In genomic region chr1:115507256-115507589, GRCh38 we compare ENCODE assay signal across 8 cellular contexts.
DNase-seq lines count a peak whose midpoint lies in the region; ATAC-seq and TF ChIP-seq lines count a peak whose summit lies in the region.

No MANE protein-coding gene starts in this region.

- DNase-seq in GM10266 (ENCODE audit: extremely low spot score) (no peak), NCI-H2227 treated with DMSO at 0.1 percent for 48 hours (lab: John Stamatoyannopoulos, UW) (peak; percentile 9), endodermal cell (peak; percentile 78), neural progenitor cell (ENCODE audit: low spot score) (peak; percentile 64)
- DNase-seq in stimulated activated CD4-positive, alpha-beta T cell treated with anti-CD3 and anti-CD28 coated beads, Interleukin-4, amount 100 ng/mL, for 1 hour, result no peak
- no peak for DNase-seq in stimulated activated CD4-positive, alpha-beta T cell treated with anti-CD3 and anti-CD28 coated beads, Interleukin-1b, Interleukin-23, amount 100 ng/mL, for 48 hours
- no peak for DNase-seq in activated naive CD4-positive, alpha-beta T cell treated with Interleukin-2 at 50 U/mL for 16 hours

- H3K9me3 Mint-ChIP-seq in endodermal cell (peaks cover 4% of the 10 kb centered on the region), neural progenitor cell (peaks cover 3% of the 10 kb centered on the region)

- H3K36me3 Mint-ChIP-seq in endodermal cell (ENCODE audit: low read depth), result peaks cover 3% of the 10 kb centered on the region
- no peaks in the 10 kb centered on the region for H3K36me3 Mint-ChIP-seq in neural progenitor cell

- H3K9ac ChIP-seq in endodermal cell (ENCODE audit: extremely low read depth, low read length, poor library complexity, severe bottlenecking) (no peak overlapping the region), neural progenitor cell (no peak overlapping the region)

- H3K4me3 Mint-ChIP-seq in endodermal cell, result no peak overlapping the region
- no peak overlapping the region for H3K4me3 Mint-ChIP-seq in neural progenitor cell

- H3K9me3 ChIP-seq in endodermal cell (ENCODE audit: control insufficient read depth, low read length) (peaks cover 20% of the 10 kb centered on the region), neural progenitor cell (ENCODE audit: low read depth) (no peaks in the 10 kb centered on the region)

- peak overlapping the region; percentile 83 for H2AFZ ChIP-seq in neural progenitor cell (replicated peaks)

- WGBS in endodermal cell (ENCODE audit: insufficient coverage in 1 of 2, insufficient read length in 1 of 2), 2 experiments, result 68 to 70% methylated on average over 3 to 4 of the region's 4 CpGs

- H3K4me1 ChIP-seq in endodermal cell (ENCODE audit: control insufficient read depth, insufficient read depth, low read length) (peaks cover 4% of the 10 kb centered on the region), neural progenitor cell (no peaks in the 10 kb centered on the region)

- no peaks in the 10 kb centered on the region for H3K27me3 Mint-ChIP-seq in endodermal cell (ENCODE audit: insufficient read depth)
- no peaks in the 10 kb centered on the region for H3K27me3 Mint-ChIP-seq in neural progenitor cell (ENCODE audit: insufficient read depth, low read depth)

- no peaks in the 10 kb centered on the region for H4K20me1 ChIP-seq in neural progenitor cell (ENCODE audit: low read depth)

- H3K27ac ChIP-seq in endodermal cell (ENCODE audit: low read depth, low read length), result no peak overlapping the region
- no peak overlapping the region for H3K27ac ChIP-seq in neural progenitor cell

- no peak for ATAC-seq in HG03378 (IDR thresholded peaks at IDR 0.05; ENCODE audit: unreplicated experiment)

- H3K27ac Mint-ChIP-seq in endodermal cell (no peak overlapping the region), neural progenitor cell (no peak overlapping the region)

- H3K4me1 Mint-ChIP-seq in endodermal cell, result peaks cover 12% of the 10 kb centered on the region
- H3K4me1 Mint-ChIP-seq in neural progenitor cell, result no peaks in the 10 kb centered on the region

- no peak overlapping the region for H3K4me2 ChIP-seq in neural progenitor cell

- H3K36me3 ChIP-seq in endodermal cell (ENCODE audit: control insufficient read depth, insufficient read depth, low read length) (no peaks in the 10 kb centered on the region), neural progenitor cell (no peaks in the 10 kb centered on the region)

- peak; percentile 7 for TF ChIP-seq CTCF in GM10266 (IDR thresholded peaks at IDR 0.05; ENCODE audit: control insufficient read depth, insufficient read depth, low read depth, missing control alignments)
- TF ChIP-seq CTCF in endodermal cell (conservative IDR thresholded peaks at IDR 0.05), result peak; percentile 74
- TF ChIP-seq CTCF in neural progenitor cell (IDR thresholded peaks at IDR 0.05), result peak; percentile 60

- H3F3A ChIP-seq in neural progenitor cell (ENCODE audit: low read depth), result no peaks in the 10 kb centered on the region

- no peaks in the 10 kb centered on the region for H3K79me2 ChIP-seq in neural progenitor cell (ENCODE audit: low read depth)

- H3K4me3 ChIP-seq in endodermal cell (ENCODE audit: low read length) (no peak overlapping the region), neural progenitor cell (no peak overlapping the region)

- H3K27me3 ChIP-seq in endodermal cell (ENCODE audit: control insufficient read depth, insufficient read depth, low read length, poor library complexity, severe bottlenecking) (no peaks in the 10 kb centered on the region), neural progenitor cell (no peaks in the 10 kb centered on the region)

Comparison
In these comparisons a context has a peak if more than half of its experiments do, and no peak if none do; other contexts are left out.
1. DNase-seq: peak in NCI-H2227 treated with DMSO at 0.1 percent for 48 hours (single experiment), endodermal cell (single experiment) and neural progenitor cell (single experiment); none in GM10266 (single experiment), stimulated activated CD4-positive, alpha-beta T cell treated with anti-CD3 and anti-CD28 coated beads, Interleukin-4, amount 100 ng/mL, for 1 hour (single experiment), stimulated activated CD4-positive, alpha-beta T cell treated with anti-CD3 and anti-CD28 coated beads, Interleukin-1b, Interleukin-23, amount 100 ng/mL, for 48 hours (single experiment) and activated naive CD4-positive, alpha-beta T cell treated with Interleukin-2 at 50 U/mL for 16 hours (single experiment).
2. CTCF ChIP-seq: peak in every context shown above with its lines; median percentile 74 in endodermal cell; 60 in neural progenitor cell; 7 in GM10266.